Comparison of ENCODE assay signal across 25 cellular contexts in the genomic region with DNA sequence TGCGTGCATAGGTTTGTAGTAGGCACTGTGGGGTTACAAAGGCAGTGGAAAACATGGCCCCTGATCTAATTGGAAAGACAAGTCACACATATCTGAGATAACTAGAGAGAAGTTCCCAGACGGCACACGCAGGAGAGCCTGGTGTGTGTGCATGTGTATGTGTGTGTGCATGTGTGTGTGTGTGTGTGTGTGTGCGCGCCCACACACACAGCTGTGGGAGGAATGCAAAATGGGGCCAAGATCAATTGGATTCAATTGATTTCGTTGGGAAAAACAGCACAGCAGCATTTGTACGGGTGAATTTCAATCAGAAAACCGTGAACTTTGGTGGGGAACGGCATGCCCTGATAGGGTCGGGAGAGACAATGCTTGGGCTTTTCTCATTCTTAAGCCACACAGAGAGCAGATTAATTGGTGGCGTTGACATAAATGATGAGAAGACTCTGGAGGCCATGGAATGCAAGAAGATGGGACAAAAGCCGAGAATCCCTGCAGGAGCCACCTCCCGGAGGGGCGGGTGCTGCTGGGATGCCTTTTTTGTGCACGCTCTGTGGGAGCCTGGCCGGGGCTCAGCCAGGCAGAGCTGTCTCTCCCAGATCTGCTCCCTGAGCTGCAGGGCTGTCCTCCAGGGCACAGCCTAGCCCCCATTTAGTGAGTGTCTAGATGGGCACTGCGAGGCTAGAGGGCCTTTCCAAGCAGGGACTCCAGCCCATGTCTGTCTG.
"Had no signal": no experiment of that assay in that cellular context is flagged by ENCODE, and none has a peak within 500 bp of the region (broad histone marks: within the 10 kb centered on the region; RNA-seq: fewer than 3 reads in every experiment).

No MANE protein-coding gene starts in this region.

- H3K4me1 ChIP-seq: ascending aorta, Peyer's patch, SJCRH30 had no signal

- H3K27ac ChIP-seq: ascending aorta, body of pancreas, Peyer's patch, RWPE1, SJCRH30 had no signal

- DNase-seq: activated CD4-positive, alpha-beta T cell treated with anti-CD3 and anti-CD28 coated beads for 48 hours; activated CD4-positive, alpha-beta T cell treated with anti-CD3 and anti-CD28 coated beads, Interleukin-2, amount 50 U/mL, for 4 hours; activated CD4-positive, CD25-positive, alpha-beta regulatory T cell treated with anti-CD3 and anti-CD28 coated beads, Interleukin-2, amount 50 U/mL, for 72 hours; activated CD8-positive, alpha-beta memory T cell treated with anti-CD3 and anti-CD28 coated beads, Interleukin-2, amount 50 U/mL, for 48 hours; activated CD8-positive, alpha-beta T cell treated with anti-CD3 and anti-CD28 coated beads, Interleukin-2, amount 10 ng/mL, durations not matched to agents 7 days and 5 days; activated effector memory CD4-positive, alpha-beta T cell treated with anti-CD3 and anti-CD28 coated beads, Interleukin-2, amount 50 U/mL, for 16 hours; activated naive CD4-positive, alpha-beta T cell treated with Interleukin-2 at 50 U/mL for 16 hours; activated naive CD8-positive, alpha-beta T cell treated with anti-CD3 and anti-CD28 coated beads, Interleukin-2, amount 50 U/mL, for 24 hours; activated T-cell treated with anti-CD3 and anti-CD28 coated beads, Interleukin-2, amount 50 U/mL, for 1 hour; amniotic stem cell; body of pancreas; NCI-H1092; NCI-H1417; NCI-H1930; NCI-H446 treated with DMSO at 0.1 percent for 48 hours; NCI-H526; NCI-H774; Peyer's patch; Right ventricle myocardium superior; SW 1271 had no signal

- H3K27me3 ChIP-seq: ascending aorta, body of pancreas, Peyer's patch had no signal

- H3K4me3 ChIP-seq: ascending aorta, body of pancreas, Peyer's patch, SJCRH30 had no signal

- ATAC-seq: activated CD8-positive, alpha-beta T cell treated with anti-CD3 and anti-CD28 coated beads, Interleukin-2, amount 10 ng/mL, durations not matched to agents 7 days and 5 days; activated naive CD4-positive, alpha-beta T cell treated with anti-CD3 and anti-CD28 coated beads, Interleukin-2, amount 50 U/mL, for 72 hours; activated naive CD8-positive, alpha-beta T cell treated with anti-CD3 and anti-CD28 coated beads, Interleukin-2, amount 50 U/mL, for 24 hours; body of pancreas; SK-N-SH treated with all-trans-retinoic acid at 6 μM for 48 hours had no signal

- H3K36me3 ChIP-seq: ascending aorta, Peyer's patch, SJCRH30 had no signal

- H3K9me3 ChIP-seq: ascending aorta, body of pancreas, Peyer's patch had no signal
